In the genomic region with DNA sequence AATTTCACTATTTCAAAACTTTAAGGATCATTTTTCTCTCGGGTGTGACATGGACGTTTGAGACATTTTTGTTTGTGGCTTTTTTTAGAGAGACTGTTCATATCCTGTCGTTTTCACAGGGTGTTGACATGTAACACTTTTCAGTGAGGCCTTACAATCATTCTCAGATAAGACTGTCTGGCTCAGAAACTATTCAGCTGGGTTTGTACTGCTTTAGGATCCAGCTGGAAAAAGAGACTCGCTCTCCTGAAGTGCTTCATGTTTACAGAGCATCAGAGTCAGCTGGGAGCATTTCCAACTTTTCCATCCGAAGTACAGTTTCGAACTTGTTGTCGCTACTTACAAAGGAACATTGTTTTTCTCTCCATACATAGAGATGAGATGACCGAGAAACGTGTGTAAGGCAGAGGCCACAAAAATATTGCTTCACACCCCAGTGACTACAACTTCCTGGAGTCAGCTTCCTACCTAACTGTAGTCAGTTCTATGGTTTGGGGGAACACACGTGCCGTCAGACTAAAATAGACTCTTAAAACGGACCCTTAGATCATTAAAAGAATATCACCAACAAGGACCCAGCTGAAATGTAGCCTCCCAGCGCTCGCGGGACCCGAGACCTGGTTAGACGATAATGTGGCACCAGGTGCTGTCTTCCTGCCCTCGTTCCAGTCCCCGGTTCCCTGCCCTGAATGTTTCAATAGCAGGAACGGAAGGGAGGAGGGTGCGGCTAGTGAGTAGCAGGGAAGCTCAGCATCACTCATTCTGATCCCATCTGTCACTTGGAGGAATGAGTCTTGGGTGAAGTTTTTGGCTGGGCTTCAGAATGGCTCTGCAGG, we compare ENCODE assay signal across 8 cellular contexts.
DNase-seq lines count a peak whose midpoint lies in the region; ATAC-seq and FAIRE-seq lines count a peak whose summit lies in the region.

No MANE protein-coding gene starts in this region.

- FAIRE-seq in small intestine (lab: Jason Lieb, UNC) = no peak

- peak; percentile 24 for ATAC-seq in HG03442 (IDR thresholded peaks at IDR 0.05; ENCODE audit: unreplicated experiment)

- intact Hi-C loops in activated CD4-positive, alpha-beta T cell treated with anti-CD3 and anti-CD28 coated beads, Interleukin-2, amount 10 ng/mL, durations not matched to agents 24 days and 14 days (cut with micrococcal nuclease) = loop anchor here (1.0 kb wide), 4 partner anchors 13 to 77 kb away; no protein-coding TSS in a partner anchor

- H3K27ac ChIP-seq in small intestine (ENCODE audit: low read depth in 1 of 2, low read length in 1 of 2) = peak overlapping the region; percentile 69 to 92

- H3K27ac Mint-ChIP-seq in activated CD4-positive, alpha-beta T cell treated with anti-CD3 and anti-CD28 coated beads, Interleukin-2, amount 10 ng/mL, durations not matched to agents 24 days and 14 days = peak overlapping the region; percentile 90

- no peaks in the 10 kb centered on the region for H3K27me3 Mint-ChIP-seq in activated CD4-positive, alpha-beta T cell treated with anti-CD3 and anti-CD28 coated beads, Interleukin-2, amount 10 ng/mL, durations not matched to agents 24 days and 14 days

- DNase-seq in activated CD4-positive, alpha-beta T cell treated with anti-CD3 and anti-CD28 coated beads, Interleukin-2, amount 10 ng/mL, durations not matched to agents 24 days and 14 days = peak; percentile 77
- DNase-seq in activated CD4-positive, alpha-beta T cell treated with anti-CD3 and anti-CD28 coated beads for 1 hour = no peak
- DNase-seq in activated CD4-positive, alpha-beta T cell treated with anti-CD3 and anti-CD28 coated beads, Interleukin-2, amount 50 U/mL, for 48 hours = peak; percentile 41 to 60
- DNase-seq in glomerular endothelial cell (ENCODE audit: extremely low read depth, low read depth, low spot score) = peak; percentile 23
- DNase-seq in small intestine = peak; percentile 48
- no peak for DNase-seq in NCI-H446 (lab: John Stamatoyannopoulos, UW)
- DNase-seq in ecto neural progenitor cell (ENCODE audit: low spot score) = no peak

- no peaks in the 10 kb centered on the region for H3K27me3 ChIP-seq in small intestine (ENCODE audit: control insufficient read depth in 2 of 2, insufficient read depth in 2 of 2, low read length in 2 of 2)

- peak overlapping the region in 1 of 2 donors; percentile 42 for H3K4me3 ChIP-seq in small intestine (ENCODE audit: low read depth in 1 of 2, low read length in 2 of 2)

- WGBS in small intestine, 3 donors = 4 to 25% (median 8%) methylated on average over 21 of the region's 21 CpGs

- no peaks in the 10 kb centered on the region for H3K9me3 Mint-ChIP-seq in activated CD4-positive, alpha-beta T cell treated with anti-CD3 and anti-CD28 coated beads, Interleukin-2, amount 10 ng/mL, durations not matched to agents 24 days and 14 days

- H3K9me3 ChIP-seq in small intestine (ENCODE audit: control insufficient read depth, low read depth) = no peaks in the 10 kb centered on the region

- peaks cover 48% of the 10 kb centered on the region for H3K4me1 Mint-ChIP-seq in activated CD4-positive, alpha-beta T cell treated with anti-CD3 and anti-CD28 coated beads, Interleukin-2, amount 10 ng/mL, durations not matched to agents 24 days and 14 days

- H3K36me3 ChIP-seq in small intestine (ENCODE audit: control insufficient read depth in 2 of 2, insufficient read depth in 2 of 2, low read length in 2 of 2) = no peaks in the 10 kb centered on the region

- peaks cover 39% of the 10 kb centered on the region for H3K36me3 Mint-ChIP-seq in activated CD4-positive, alpha-beta T cell treated with anti-CD3 and anti-CD28 coated beads, Interleukin-2, amount 10 ng/mL, durations not matched to agents 24 days and 14 days (ENCODE audit: low read depth)

- H3K4me1 ChIP-seq in small intestine (ENCODE audit: control insufficient read depth in 2 of 2, insufficient read depth in 1 of 2, low read depth in 1 of 2, low read length in 1 of 2) = peaks cover 4 to 5% of the 10 kb centered on the region in 2 donors

- H3K4me3 Mint-ChIP-seq in activated CD4-positive, alpha-beta T cell treated with anti-CD3 and anti-CD28 coated beads, Interleukin-2, amount 10 ng/mL, durations not matched to agents 24 days and 14 days = peak overlapping the region; percentile 86

Comparison
In these comparisons a context has a peak if more than half of its experiments do, and no peak if none do; other contexts are left out.
1. DNase-seq: peak in activated CD4-positive, alpha-beta T cell treated with anti-CD3 and anti-CD28 coated beads, Interleukin-2, amount 10 ng/mL, durations not matched to agents 24 days and 14 days (single experiment), activated CD4-positive, alpha-beta T cell treated with anti-CD3 and anti-CD28 coated beads, Interleukin-2, amount 50 U/mL, for 48 hours (2 of 2), glomerular endothelial cell (single experiment) and small intestine (single experiment); none in activated CD4-positive, alpha-beta T cell treated with anti-CD3 and anti-CD28 coated beads for 1 hour (single experiment), NCI-H446 (0 of 2) and ecto neural progenitor cell (single experiment).